19 cellular contexts compared by ENCODE assay signal in genomic region chr5:142427529-142427928, GRCh38.
"Had no signal": no experiment of that assay in that cellular context is flagged by ENCODE, and none has a peak within 500 bp of the region (broad histone marks: within the 10 kb centered on the region; RNA-seq: fewer than 3 reads in every experiment).

No MANE protein-coding gene starts in this region.

- H3K4me3 Mint-ChIP-seq: activated CD4-positive, alpha-beta memory T cell treated with anti-CD3 and anti-CD28 coated beads for 36 hours; activated T-helper 1 cell treated with anti-CD3 and anti-CD28 coated beads, Interleukin-12 subunit alpha, Interleukin-12 subunit beta, Interleukin-2, Interleukin-4 antibody, amounts not matched to agents 30 ng/mL and 10 ng/mL and 1 ng/mL, durations not matched to agents 14 hours and 24 hours and 36 hours had no signal

- H3K9me3 ChIP-seq: ascending aorta, esophagus squamous epithelium, mucosa of descending colon, ovary, thoracic aorta, upper lobe of left lung had no signal

- H3K36me3 Mint-ChIP-seq: activated CD4-positive, alpha-beta memory T cell treated with anti-CD3 and anti-CD28 coated beads for 36 hours; stimulated activated effector memory CD8-positive, alpha-beta T cell treated with anti-CD3 and anti-CD28 coated beads, Interleukin-12 subunit alpha, Interleukin-12 subunit beta, amount 100 ng/mL, for 72 hours had no signal

- H3K27me3 Mint-ChIP-seq: activated CD4-positive, alpha-beta memory T cell treated with anti-CD3 and anti-CD28 coated beads for 36 hours had no signal

- H3K9me3 Mint-ChIP-seq: activated CD4-positive, alpha-beta memory T cell treated with anti-CD3 and anti-CD28 coated beads for 36 hours; stimulated activated effector memory CD8-positive, alpha-beta T cell treated with anti-CD3 and anti-CD28 coated beads, Interleukin-12 subunit alpha, Interleukin-12 subunit beta, amount 100 ng/mL, for 72 hours had no signal

- H3K27ac ChIP-seq: ascending aorta, ovary, thoracic aorta, VCaP had no signal

- H3K4me3 ChIP-seq: ascending aorta, esophagus squamous epithelium, mucosa of descending colon, ovary, thoracic aorta, upper lobe of left lung had no signal

- ATAC-seq: stimulated activated effector memory CD8-positive, alpha-beta T cell treated with anti-CD3 and anti-CD28 coated beads, Interleukin-12 subunit alpha, Interleukin-12 subunit beta, amount 100 ng/mL, for 72 hours had no signal

- FAIRE-seq: bronchial epithelial cell had no signal

- H3K36me3 ChIP-seq: ascending aorta, esophagus squamous epithelium, ovary, thoracic aorta, upper lobe of left lung had no signal

- H3K27ac Mint-ChIP-seq: activated T-helper 1 cell treated with anti-CD3 and anti-CD28 coated beads, Interleukin-12 subunit alpha, Interleukin-12 subunit beta, Interleukin-2, Interleukin-4 antibody, amounts not matched to agents 30 ng/mL and 10 ng/mL and 1 ng/mL, durations not matched to agents 14 hours and 24 hours and 36 hours; naive B cell had no signal

- H3K27me3 ChIP-seq: ascending aorta, esophagus squamous epithelium, ovary, upper lobe of left lung had no signal

- H3K4me1 ChIP-seq: ascending aorta had no signal

- DNase-seq: activated CD4-positive, alpha-beta memory T cell treated with anti-CD3 and anti-CD28 coated beads for 36 hours; activated naive CD4-positive, alpha-beta T cell treated with Interleukin-2 at 50 U/mL for 16 hours; activated T-cell treated with anti-CD3 and anti-CD28 coated beads for 4 hours; cerebellar nuclear complex; cortex of kidney; effector CD4-positive, alpha-beta T cell; esophagus squamous epithelium; mucosa of descending colon; naive B cell; ovary; stimulated activated CD4-positive, alpha-beta T cell treated with anti-CD3 and anti-CD28 coated beads, Interleukin-4, amount 100 ng/mL, for 24 hours; T-helper 2 cell; upper lobe of left lung had no signal
